In the genomic region with DNA sequence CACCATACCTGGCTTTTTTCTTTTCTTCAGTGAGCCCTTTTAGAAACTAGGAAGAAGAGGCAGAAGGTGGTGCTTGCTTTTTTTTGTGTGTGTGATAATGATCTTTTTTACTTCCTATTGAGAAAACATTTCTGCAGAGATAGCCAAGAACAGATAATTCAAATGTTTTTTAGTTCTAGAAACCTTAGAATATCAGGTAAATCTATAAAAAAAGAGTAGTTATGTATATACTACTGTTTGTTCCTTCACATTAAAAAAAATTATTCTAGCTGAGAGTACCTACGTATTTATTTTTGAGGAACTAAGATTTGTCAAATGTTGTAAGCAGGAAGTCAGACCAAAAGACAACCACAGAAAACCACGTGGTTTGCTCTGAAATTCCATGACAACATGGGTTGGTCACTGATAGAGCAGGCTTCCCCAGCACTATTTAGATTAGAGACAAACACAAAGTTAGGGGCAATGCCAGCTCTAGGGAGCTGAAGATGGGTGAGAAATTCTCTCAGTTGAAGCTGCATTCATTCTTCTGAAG, we compare ENCODE assay signal across 8 cellular contexts. TPM values are rescaled to one million over a fixed set of nuclear protein-coding genes. Genes with fewer than 3 reads are reported as not detected.
DNase-seq lines count a peak whose midpoint lies in the region; ATAC-seq and TF ChIP-seq lines count a peak whose summit lies in the region.

No MANE protein-coding gene starts in this region.

- peak overlapping the region; percentile 50 for H3K4me3 Mint-ChIP-seq in activated CD8-positive, alpha-beta T cell treated with anti-CD3 and anti-CD28 coated beads for 36 hours
- H3K4me3 Mint-ChIP-seq in stimulated activated effector memory CD8-positive, alpha-beta T cell treated with anti-CD3 and anti-CD28 coated beads, Interleukin-12 subunit alpha, Interleukin-12 subunit beta, amount 100 ng/mL, for 72 hours, result peak overlapping the region; percentile 65

- H3K4me1 Mint-ChIP-seq in activated CD8-positive, alpha-beta T cell treated with anti-CD3 and anti-CD28 coated beads for 36 hours (ENCODE audit: low read depth), result peaks cover 83% of the 10 kb centered on the region
- peaks cover 76% of the 10 kb centered on the region for H3K4me1 Mint-ChIP-seq in stimulated activated effector memory CD8-positive, alpha-beta T cell treated with anti-CD3 and anti-CD28 coated beads, Interleukin-12 subunit alpha, Interleukin-12 subunit beta, amount 100 ng/mL, for 72 hours

- POLR2A ChIA-PET in activated CD8-positive, alpha-beta T cell treated with anti-CD3 and anti-CD28 coated beads for 36 hours (lab: Charles Lee), result interaction anchor here (0.8 to 4.2 kb wide), 5 partner anchors 11 to 71 kb away, joined by 3 to 55 read pairs (median 9); partner anchors contain the start of genes STK4 and TOMM34

- intact Hi-C loops in activated CD8-positive, alpha-beta T cell treated with anti-CD3 and anti-CD28 coated beads for 36 hours (cut with micrococcal nuclease), result loop anchor here (1.0 kb wide), 1 partner anchor 12 kb away; no protein-coding TSS in a partner anchor
- intact Hi-C loops in left ventricle myocardium inferior (cut with micrococcal nuclease), result no loop called here

- DNase-seq in DND-41 (peak; percentile 67), KBM-7 (peak; percentile 96), left ventricle myocardium inferior (no peak), foreskin fibroblast (no peak), hippocampal formation (lab: John Stamatoyannopoulos, UW) (no peak)
- peak; percentile 86 for DNase-seq in activated CD8-positive, alpha-beta T cell treated with anti-CD3 and anti-CD28 coated beads for 36 hours
- DNase-seq in stimulated activated effector memory CD8-positive, alpha-beta T cell treated with anti-CD3 and anti-CD28 coated beads, Interleukin-12 subunit alpha, Interleukin-12 subunit beta, amount 100 ng/mL, for 72 hours (ENCODE audit: low spot score in 2 of 2), result peak in 1 of 2 donors; percentile 73

- TF ChIP-seq CTCF in DND-41 (IDR thresholded peaks at IDR 0.05; ENCODE audit: borderline replicate concordance, extremely low read depth, low read length, poor library complexity, severe bottlenecking) (no peak), left ventricle myocardium inferior (IDR thresholded peaks at IDR 0.05; ENCODE audit: borderline replicate concordance) (no peak), foreskin fibroblast (IDR thresholded peaks at IDR 0.05; ENCODE audit: low read depth, low read length) (no peak)
- no peak for TF ChIP-seq CTCF in activated CD8-positive, alpha-beta T cell treated with anti-CD3 and anti-CD28 coated beads for 36 hours (IDR thresholded peaks at IDR 0.05)

- peaks cover 8% of the 10 kb centered on the region for H3K79me2 ChIP-seq in DND-41 (ENCODE audit: insufficient read depth, low read length)

- H3K27me3 Mint-ChIP-seq in activated CD8-positive, alpha-beta T cell treated with anti-CD3 and anti-CD28 coated beads for 36 hours, result no peaks in the 10 kb centered on the region

- CTCF ChIA-PET in activated CD8-positive, alpha-beta T cell treated with anti-CD3 and anti-CD28 coated beads for 36 hours (lab: Charles Lee), result interaction anchor here (0.8 to 2.1 kb wide), 9 partner anchors 9 to 117 kb away, joined by 3 to 11 read pairs (median 4); no protein-coding TSS in a partner anchor

- H3K9ac ChIP-seq in DND-41 (ENCODE audit: low read depth, low read length), result peak overlapping the region; percentile 35

- H3K4me2 ChIP-seq in DND-41 (ENCODE audit: insufficient read depth, low read length), result peak overlapping the region; percentile 60

- in situ Hi-C loops in KBM-7 (cut with MboI; ENCODE audit: low pct_unique_long_range_greater_than_20kb, low sequenced_read_pairs), result no loop called here

- no peaks in the 10 kb centered on the region for H3K9me3 ChIP-seq in DND-41 (ENCODE audit: insufficient read depth, low read length, severe bottlenecking)
- H3K9me3 ChIP-seq in left ventricle myocardium inferior (replicated peaks), result no peaks in the 10 kb centered on the region

- H3K4me1 ChIP-seq in DND-41 (ENCODE audit: insufficient read depth, low read length), result peaks cover 41% of the 10 kb centered on the region
- no peaks in the 10 kb centered on the region for H3K4me1 ChIP-seq in left ventricle myocardium inferior

- H3K4me3 ChIP-seq in DND-41 (ENCODE audit: low read depth in 1 of 2, low read length in 2 of 2) (peak overlapping the region in 1 of 2 experiments; percentile 39; a peak in 2 of 4 replicates), left ventricle myocardium inferior (no peak overlapping the region), foreskin fibroblast (ENCODE audit: low read depth in 1 of 2, low read length in 2 of 2) (no peak overlapping the region)

- H3K9me3 Mint-ChIP-seq in activated CD8-positive, alpha-beta T cell treated with anti-CD3 and anti-CD28 coated beads for 36 hours, result no peaks in the 10 kb centered on the region
- H3K9me3 Mint-ChIP-seq in stimulated activated effector memory CD8-positive, alpha-beta T cell treated with anti-CD3 and anti-CD28 coated beads, Interleukin-12 subunit alpha, Interleukin-12 subunit beta, amount 100 ng/mL, for 72 hours, result no peaks in the 10 kb centered on the region

- H3K27ac Mint-ChIP-seq in activated CD8-positive, alpha-beta T cell treated with anti-CD3 and anti-CD28 coated beads for 36 hours, result peak overlapping the region; percentile 96
- peak overlapping the region; percentile 95 for H3K27ac Mint-ChIP-seq in stimulated activated effector memory CD8-positive, alpha-beta T cell treated with anti-CD3 and anti-CD28 coated beads, Interleukin-12 subunit alpha, Interleukin-12 subunit beta, amount 100 ng/mL, for 72 hours

- H3K36me3 Mint-ChIP-seq in activated CD8-positive, alpha-beta T cell treated with anti-CD3 and anti-CD28 coated beads for 36 hours (ENCODE audit: low read depth), result peaks cover 88% of the 10 kb centered on the region
- H3K36me3 Mint-ChIP-seq in stimulated activated effector memory CD8-positive, alpha-beta T cell treated with anti-CD3 and anti-CD28 coated beads, Interleukin-12 subunit alpha, Interleukin-12 subunit beta, amount 100 ng/mL, for 72 hours, result peaks cover 100% of the 10 kb centered on the region

- H2AFZ ChIP-seq in DND-41 (ENCODE audit: low read depth, low read length), result peak overlapping the region; percentile 47

- peak overlapping the region; percentile 77 for H3K27ac ChIP-seq in DND-41 (ENCODE audit: low read length)
- H3K27ac ChIP-seq in left ventricle myocardium inferior (replicated peaks), result peak overlapping the region; percentile 24

- peak; percentile 95 for ATAC-seq in DND-41 (ENCODE audit: insufficient read depth, low read depth)
- ATAC-seq in GM21526 (IDR thresholded peaks at IDR 0.05; ENCODE audit: low FRiP score, unreplicated experiment), result peak; percentile 73
- ATAC-seq in activated CD8-positive, alpha-beta T cell treated with anti-CD3 and anti-CD28 coated beads for 36 hours, result peak; percentile 82
- ATAC-seq in stimulated activated effector memory CD8-positive, alpha-beta T cell treated with anti-CD3 and anti-CD28 coated beads, Interleukin-12 subunit alpha, Interleukin-12 subunit beta, amount 100 ng/mL, for 72 hours, result peak; percentile 91

- H4K20me1 ChIP-seq in DND-41 (ENCODE audit: insufficient read depth, low read length), result no peaks in the 10 kb centered on the region

- no peaks in the 10 kb centered on the region for H3K27me3 ChIP-seq in DND-41 (ENCODE audit: insufficient read depth, low read length, poor library complexity)
- H3K27me3 ChIP-seq in left ventricle myocardium inferior (ENCODE audit: low read depth), result no peaks in the 10 kb centered on the region

- H3K36me3 ChIP-seq in DND-41 (ENCODE audit: insufficient read depth, low read length) (peaks cover 72% of the 10 kb centered on the region), left ventricle myocardium inferior (peaks cover 62% of the 10 kb centered on the region)

RNA-seq across cellular contexts. Expression of gene STK4, which starts 12.8 kb away (rescaled TPM):
- 100 to 1,000 TPM; 154 to 165 TPM for total RNA-seq in activated CD8-positive, alpha-beta T cell treated with anti-CD3 and anti-CD28 coated beads for 36 hours
- 9.8 TPM for total RNA-seq in left ventricle myocardium inferior

RNA-seq across cellular contexts. Expression of gene TOMM34, which starts 19.0 kb away (rescaled TPM):
- total RNA-seq in activated CD8-positive, alpha-beta T cell treated with anti-CD3 and anti-CD28 coated beads for 36 hours, result 10 to 100 TPM; 60.5 to 62.4 TPM
- total RNA-seq in left ventricle myocardium inferior, result 11.4 TPM

Comparison
In these comparisons a context has a peak if more than half of its experiments do, and no peak if none do; other contexts are left out.
1. DNase-seq: peak in DND-41 (single experiment), KBM-7 (single experiment) and activated CD8-positive, alpha-beta T cell treated with anti-CD3 and anti-CD28 coated beads for 36 hours (single experiment); none in left ventricle myocardium inferior (single experiment), foreskin fibroblast (0 of 2) and hippocampal formation (0 of 2).
2. RNA of gene STK4, which starts 12.8 kb away (total RNA-seq): 154 to 165 TPM in activated CD8-positive, alpha-beta T cell treated with anti-CD3 and anti-CD28 coated beads for 36 hours; 9.8 TPM in left ventricle myocardium inferior (single experiment); every median in the first group is over 10 times any median in the second.
3. Peak in every context shown above with its lines, with median percentiles within 50 percentile points of each other: ATAC-seq.